In the genomic region with DNA sequence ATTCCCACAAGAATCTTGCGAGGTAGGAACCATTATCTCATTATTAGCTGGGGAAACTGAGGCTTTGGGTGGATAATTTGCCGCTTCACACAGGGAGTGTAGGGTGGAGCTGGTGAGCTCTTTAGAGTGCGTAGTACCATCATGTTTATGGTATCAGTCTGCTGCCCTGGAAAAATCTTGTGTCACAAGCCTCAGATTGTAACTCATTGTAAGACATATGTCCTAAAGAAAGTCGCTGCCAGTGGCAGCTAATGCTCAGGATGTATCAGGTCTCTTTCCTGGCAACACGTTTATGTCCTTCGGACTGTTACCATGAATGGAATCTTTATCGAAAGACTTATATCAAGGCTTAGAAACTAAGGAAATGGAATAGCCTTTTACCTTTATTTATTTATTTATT, we compare ENCODE assay signal across 1 cellular context.
TF ChIP-seq lines count a peak whose summit lies in the region.

No MANE protein-coding gene starts in this region.

TF ChIP-seq in WTC11, 78 proteins besides CTCF, POLR2A, EP300 and RAD21 (continued from another document):
- TF ChIP-seq AR (CRISPR knock-in tag; IDR thresholded peaks at IDR 0.05) (no peak), NFE2L1 (CRISPR knock-in tag; IDR thresholded peaks at IDR 0.05) (no peak), PRRX2 (CRISPR knock-in tag; IDR thresholded peaks at IDR 0.05) (no peak), AFF4 (CRISPR knock-in tag; IDR thresholded peaks at IDR 0.05; ENCODE audit: borderline replicate concordance) (no peak), ZNF232 (CRISPR knock-in tag; IDR thresholded peaks at IDR 0.05) (no peak), CREM (CRISPR knock-in tag; IDR thresholded peaks at IDR 0.05) (no peak)
- TF ChIP-seq, protein P1, sequence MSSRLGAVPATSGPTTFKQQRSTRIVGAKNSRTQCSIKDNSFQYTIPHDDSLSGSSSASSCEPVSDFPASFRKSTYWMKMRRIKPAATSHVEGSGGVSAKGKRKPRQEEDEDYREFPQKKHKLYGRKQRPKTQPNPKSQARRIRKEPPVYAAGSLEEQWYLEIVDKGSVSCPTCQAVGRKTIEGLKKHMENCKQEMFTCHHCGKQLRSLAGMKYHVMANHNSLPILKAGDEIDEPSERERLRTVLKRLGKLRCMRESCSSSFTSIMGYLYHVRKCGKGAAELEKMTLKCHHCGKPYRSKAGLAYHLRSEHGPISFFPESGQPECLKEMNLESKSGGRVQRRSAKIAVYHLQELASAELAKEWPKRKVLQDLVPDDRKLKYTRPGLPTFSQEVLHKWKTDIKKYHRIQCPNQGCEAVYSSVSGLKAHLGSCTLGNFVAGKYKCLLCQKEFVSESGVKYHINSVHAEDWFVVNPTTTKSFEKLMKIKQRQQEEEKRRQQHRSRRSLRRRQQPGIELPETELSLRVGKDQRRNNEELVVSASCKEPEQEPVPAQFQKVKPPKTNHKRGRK (CRISPR knock-in tag; IDR thresholded peaks at IDR 0.05; ENCODE audit: borderline replicate concordance) = no peak
- TF ChIP-seq, protein P2, sequence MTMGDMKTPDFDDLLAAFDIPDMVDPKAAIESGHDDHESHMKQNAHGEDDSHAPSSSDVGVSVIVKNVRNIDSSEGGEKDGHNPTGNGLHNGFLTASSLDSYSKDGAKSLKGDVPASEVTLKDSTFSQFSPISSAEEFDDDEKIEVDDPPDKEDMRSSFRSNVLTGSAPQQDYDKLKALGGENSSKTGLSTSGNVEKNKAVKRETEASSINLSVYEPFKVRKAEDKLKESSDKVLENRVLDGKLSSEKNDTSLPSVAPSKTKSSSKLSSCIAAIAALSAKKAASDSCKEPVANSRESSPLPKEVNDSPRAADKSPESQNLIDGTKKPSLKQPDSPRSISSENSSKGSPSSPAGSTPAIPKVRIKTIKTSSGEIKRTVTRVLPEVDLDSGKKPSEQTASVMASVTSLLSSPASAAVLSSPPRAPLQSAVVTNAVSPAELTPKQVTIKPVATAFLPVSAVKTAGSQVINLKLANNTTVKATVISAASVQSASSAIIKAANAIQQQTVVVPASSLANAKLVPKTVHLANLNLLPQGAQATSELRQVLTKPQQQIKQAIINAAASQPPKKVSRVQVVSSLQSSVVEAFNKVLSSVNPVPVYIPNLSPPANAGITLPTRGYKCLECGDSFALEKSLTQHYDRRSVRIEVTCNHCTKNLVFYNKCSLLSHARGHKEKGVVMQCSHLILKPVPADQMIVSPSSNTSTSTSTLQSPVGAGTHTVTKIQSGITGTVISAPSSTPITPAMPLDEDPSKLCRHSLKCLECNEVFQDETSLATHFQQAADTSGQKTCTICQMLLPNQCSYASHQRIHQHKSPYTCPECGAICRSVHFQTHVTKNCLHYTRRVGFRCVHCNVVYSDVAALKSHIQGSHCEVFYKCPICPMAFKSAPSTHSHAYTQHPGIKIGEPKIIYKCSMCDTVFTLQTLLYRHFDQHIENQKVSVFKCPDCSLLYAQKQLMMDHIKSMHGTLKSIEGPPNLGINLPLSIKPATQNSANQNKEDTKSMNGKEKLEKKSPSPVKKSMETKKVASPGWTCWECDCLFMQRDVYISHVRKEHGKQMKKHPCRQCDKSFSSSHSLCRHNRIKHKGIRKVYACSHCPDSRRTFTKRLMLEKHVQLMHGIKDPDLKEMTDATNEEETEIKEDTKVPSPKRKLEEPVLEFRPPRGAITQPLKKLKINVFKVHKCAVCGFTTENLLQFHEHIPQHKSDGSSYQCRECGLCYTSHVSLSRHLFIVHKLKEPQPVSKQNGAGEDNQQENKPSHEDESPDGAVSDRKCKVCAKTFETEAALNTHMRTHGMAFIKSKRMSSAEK (CRISPR knock-in tag; IDR thresholded peaks at IDR 0.05; ENCODE audit: borderline replicate concordance) = no peak
